ENCODE assay signal across 9 cellular contexts in genomic region chr1:28668956-28669719, GRCh38. TPM values are rescaled to one million over a fixed set of nuclear protein-coding genes. Genes with fewer than 3 reads are reported as not detected.
A peak's percentile ranks its signal among the peaks of the same experiment; 100 is the strongest.
DNase-seq lines count a peak whose midpoint lies in the region; ATAC-seq lines count a peak whose summit lies in the region.
"Had no signal": no experiment of that assay in that cellular context is flagged by ENCODE, and none has a peak within 500 bp of the region (broad histone marks: within the 10 kb centered on the region; RNA-seq: fewer than 3 reads in every experiment).

No MANE protein-coding gene starts in this region.

- POLR2A ChIA-PET in T-cell (lab: Charles Lee) = interaction anchor here (0.5 to 2.3 kb wide), 8 partner anchors 9 to 72 kb away, joined by 3 to 37 read pairs (median 5); partner anchors contain the start of genes RNU11 (in 2 of the 2), TAF12 (in 1 of the 2) and YTHDF2 (in 1 of the 2)

- H3K4me1 Mint-ChIP-seq in T-cell = peaks cover 19 to 25% (median 20%) of the 10 kb centered on the region in 3 donors

- peak overlapping the region; percentile 85 to 94 (median 92) for H3K4me3 Mint-ChIP-seq in T-cell

- H3K36me3 Mint-ChIP-seq in T-cell = no peaks in the 10 kb centered on the region

- H3K4me3 ChIP-seq in Jurkat, Clone E6-1 (ENCODE audit: low read length) = peak overlapping the region; percentile 54
- peak overlapping the region; percentile 84 for H3K4me3 ChIP-seq in skeletal muscle cell (ENCODE audit: low read depth, low read length)

- H3K9me3 Mint-ChIP-seq in T-cell = no peaks in the 10 kb centered on the region

- peak overlapping the region; percentile 92 for H3K27ac ChIP-seq in angular gyrus (ENCODE audit: low read depth, low read length)

- peak overlapping the region; percentile 93 to 96 for H3K27ac Mint-ChIP-seq in T-cell

- CTCF ChIA-PET in T-cell (lab: Charles Lee) = interaction anchor here (0.5 to 2.3 kb wide), 6 partner anchors 21 to 413 kb away, joined by 4 to 33 read pairs (median 7); partner anchors contain the start of genes YTHDF2 (in 2 of the 2), RNU11 (in 1 of the 2) and TAF12 (in 1 of the 2)

- DNase-seq in ELF-1 (ENCODE audit: low read depth, low spot score) = peak; percentile 63
- DNase-seq in Jurkat, Clone E6-1 (ENCODE audit: low read depth, low spot score) = no peak
- peak in 33 of 34 experiments; percentile 14 to 76 (median 61) for DNase-seq in T-cell
- DNase-seq in hypothalamus (lab: John Stamatoyannopoulos, UW) = peak in 45 of 51 donors; percentile 7 to 76 (median 37)
- no peak for DNase-seq in skeletal muscle cell (ENCODE audit: low read depth)
- DNase-seq in iPS-NIHi11 (ENCODE audit: low spot score) = no peak

- H3K27me3 Mint-ChIP-seq in T-cell = no peaks in the 10 kb centered on the region

- ATAC-seq in GM21529 (IDR thresholded peaks at IDR 0.05; ENCODE audit: unreplicated experiment) (peak; percentile 43), T-cell (replicated peaks in 1 of 4) (peak; percentile 80 to 87 (median 85))

RNA-seq across cellular contexts. Expression of gene GMEB1, which starts 0.6 kb away (rescaled TPM):
- 11.6 TPM for polyA plus RNA-seq in Jurkat, Clone E6-1 (2012; ENCODE audit: insufficient read depth, insufficient read length)
- total RNA-seq in T-cell = 10 to 100 TPM; 15.2 to 19.0 (median 18.4) TPM

RNA-seq across cellular contexts. Expression of gene RNU11, which starts 20.7 kb away (rescaled TPM):
- not detected for polyA plus RNA-seq in Jurkat, Clone E6-1 (2012; ENCODE audit: insufficient read depth, insufficient read length)
- total RNA-seq in T-cell = not detected
- total RNA-seq: subcutaneous adipose tissue had no signal

RNA-seq across cellular contexts. Expression of gene TAF12, which starts 26.3 kb away (rescaled TPM):
- polyA plus RNA-seq in Jurkat, Clone E6-1 (2012; ENCODE audit: insufficient read depth, insufficient read length) = 65.4 TPM
- total RNA-seq in T-cell = 10 to 100 TPM; 17.3 to 22.7 (median 20.6) TPM

Comparison
In these comparisons a context has a peak if more than half of its experiments do, and no peak if none do; other contexts are left out.
1. DNase-seq: peak in ELF-1 (single experiment), T-cell (33 of 34) and hypothalamus (45 of 51); none in Jurkat, Clone E6-1 (single experiment), skeletal muscle cell (single experiment) and iPS-NIHi11 (single experiment).